ENCODE assay signal across 8 cellular contexts in the genomic region with DNA sequence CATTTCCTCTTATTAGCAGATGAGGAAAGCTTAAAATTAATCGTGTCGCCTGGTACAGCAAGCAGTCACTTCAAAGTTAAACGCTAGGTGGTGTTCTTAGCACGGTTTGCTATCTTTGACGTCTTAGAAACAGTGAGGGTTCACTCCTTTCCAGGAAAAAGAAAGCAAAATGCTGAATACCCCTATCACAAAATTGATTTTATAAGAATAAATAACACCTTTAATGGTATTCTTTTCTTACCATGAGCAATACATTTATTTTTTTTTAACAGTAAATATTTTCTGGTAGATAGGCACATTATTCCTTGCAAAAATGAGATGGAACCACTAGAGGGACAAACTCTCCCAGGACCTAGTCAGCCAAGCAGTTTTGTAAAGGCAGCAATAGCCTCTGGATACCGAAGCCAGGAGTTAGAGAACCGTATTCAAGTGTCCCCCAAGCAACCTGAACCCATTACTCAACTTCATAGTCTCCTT.
DNase-seq lines count a peak whose midpoint lies in the region; ATAC-seq, FAIRE-seq and TF ChIP-seq lines count a peak whose summit lies in the region.

No MANE protein-coding gene starts in this region.

- intact Hi-C loops in endothelial cell of umbilical vein (cut with micrococcal nuclease) = loop anchor here (1.0 to 10.0 kb wide), 10 partner anchors 107 to 893 kb away; a partner anchor contains a TSS

- CTCF ChIA-PET in endothelial cell of umbilical vein (lab: Charles Lee) = interaction anchor here (0.6 to 4.4 kb wide), 71 partner anchors 10 to 1865 kb away, joined by 3 to 85 read pairs (median 4); a partner anchor contains a TSS

- H4K20me1 ChIP-seq in Karpas-422 (ENCODE audit: insufficient read depth, low read depth, low read length) = no peaks in the 10 kb centered on the region
- H4K20me1 ChIP-seq in endothelial cell of umbilical vein (replicated peaks; ENCODE audit: control insufficient read depth, extremely low read depth, insufficient read depth, low read length) = no peaks in the 10 kb centered on the region

- no peaks in the 10 kb centered on the region for H3K27me3 ChIP-seq in Karpas-422 (ENCODE audit: low read length)
- peaks cover 0 to 2% of the 10 kb centered on the region in 2 experiments for H3K27me3 ChIP-seq in endothelial cell of umbilical vein (ENCODE audit: control insufficient read depth in 2 of 2, insufficient read depth in 2 of 2, low read length in 2 of 2)

- H3K4me3 ChIP-seq in Karpas-422 (ENCODE audit: low read length) (no peak overlapping the region), endothelial cell of umbilical vein (replicated peaks in 1 of 3; ENCODE audit: insufficient read depth in 1 of 3, low read depth in 1 of 3, low read length in 3 of 3) (no peak overlapping the region)

- no peaks in the 10 kb centered on the region for H3K4me1 ChIP-seq in Karpas-422 (ENCODE audit: low read length)
- H3K4me1 ChIP-seq in endothelial cell of umbilical vein (ENCODE audit: control insufficient read depth, extremely low read depth, insufficient read depth, low read length) = no peaks in the 10 kb centered on the region

- ATAC-seq in GM19372 (IDR thresholded peaks at IDR 0.05; ENCODE audit: low read depth, unreplicated experiment) = peak; percentile 80
- no peak for ATAC-seq in GM21381 (IDR thresholded peaks at IDR 0.05; ENCODE audit: unreplicated experiment)

- H2AFZ ChIP-seq in Karpas-422 (ENCODE audit: low read length) (no peak overlapping the region), endothelial cell of umbilical vein (ENCODE audit: low read depth, low read length) (peak overlapping the region; percentile 1)

- no peaks in the 10 kb centered on the region for H3K9me1 ChIP-seq in endothelial cell of umbilical vein (replicated peaks; ENCODE audit: control insufficient read depth, extremely low read depth, insufficient read depth, low read length)

- H3K4me3 Mint-ChIP-seq in activated naive CD8-positive, alpha-beta T cell treated with anti-CD3 and anti-CD28 coated beads for 36 hours = no peak overlapping the region

- H3K4me2 ChIP-seq in Karpas-422 (ENCODE audit: low read depth, low read length, poor library complexity, severe bottlenecking) = no peak overlapping the region
- peak overlapping the region; percentile 50 for H3K4me2 ChIP-seq in endothelial cell of umbilical vein (ENCODE audit: insufficient read depth, low read length)

- H3K9me3 ChIP-seq in Karpas-422 (ENCODE audit: low read length) = no peaks in the 10 kb centered on the region
- H3K9me3 ChIP-seq in endothelial cell of umbilical vein (replicated peaks; ENCODE audit: control insufficient read depth, insufficient read depth, low read length) = no peaks in the 10 kb centered on the region

- DNase-seq in D341Med (ENCODE audit: low spot score) (peak; percentile 61), Karpas-422 (peak; percentile 82), RCC 7860 (ENCODE audit: low spot score) (peak; percentile 52), endothelial cell of umbilical vein (ENCODE audit: low read depth, low spot score) (peak; percentile 77), myocyte (ENCODE audit: low read depth) (peak; percentile 71)
- DNase-seq in activated naive CD8-positive, alpha-beta T cell treated with anti-CD3 and anti-CD28 coated beads for 36 hours = no peak

- POLR2A ChIA-PET in endothelial cell of umbilical vein (lab: Charles Lee) = interaction anchor here (0.6 kb wide), 1 partner anchor 883 kb away, joined by 5 read pairs; no protein-coding TSS in a partner anchor

- TF ChIP-seq POLR2A in endothelial cell of umbilical vein (IDR thresholded peaks at IDR 0.05; ENCODE audit: low read depth, low read length) = no peak

- no peaks in the 10 kb centered on the region for H3K79me2 ChIP-seq in Karpas-422 (ENCODE audit: low read length)
- no peaks in the 10 kb centered on the region for H3K79me2 ChIP-seq in endothelial cell of umbilical vein (ENCODE audit: control insufficient read depth, insufficient read depth, low read length)

- H3K4me1 Mint-ChIP-seq in activated naive CD8-positive, alpha-beta T cell treated with anti-CD3 and anti-CD28 coated beads for 36 hours = peaks cover 5% of the 10 kb centered on the region

- TF ChIP-seq CTCF in endothelial cell of umbilical vein (IDR thresholded peaks at IDR 0.05; ENCODE audit: extremely low read depth in 1 of 2, insufficient read depth in 1 of 2, low read depth in 1 of 2, low read length in 2 of 2) = peak; percentile 46 to 52

- no peaks in the 10 kb centered on the region for H3K9me3 Mint-ChIP-seq in activated naive CD8-positive, alpha-beta T cell treated with anti-CD3 and anti-CD28 coated beads for 36 hours

- no TSS peak for BruUV-seq in endothelial cell of umbilical vein (replicated peaks; lab: Mats Ljungman, UMichigan)

- peaks cover 28% of the 10 kb centered on the region for H3K27me3 Mint-ChIP-seq in activated naive CD8-positive, alpha-beta T cell treated with anti-CD3 and anti-CD28 coated beads for 36 hours

- dilution Hi-C loops in endothelial cell of umbilical vein (cut with MboI; ENCODE audit: extremely low pct_ligation_motif_present, low sequenced_read_pairs) = no loop called here

- FAIRE-seq in RCC 7860 (lab: Jason Lieb, UNC) (peak; percentile 46), endothelial cell of umbilical vein (lab: Jason Lieb, UNC) (peak; percentile 85)

- H3K9ac ChIP-seq in Karpas-422 (ENCODE audit: low read length) = no peak overlapping the region
- H3K9ac ChIP-seq in endothelial cell of umbilical vein (replicated peaks; ENCODE audit: extremely low read depth, insufficient read depth, low read length) = no peak overlapping the region

- H3K27ac Mint-ChIP-seq in activated naive CD8-positive, alpha-beta T cell treated with anti-CD3 and anti-CD28 coated beads for 36 hours = no peak overlapping the region

- H3K27ac ChIP-seq in Karpas-422 (ENCODE audit: low read length) = no peak overlapping the region
- H3K27ac ChIP-seq in endothelial cell of umbilical vein (ENCODE audit: insufficient read depth, low read depth, low read length) = no peak overlapping the region

- H3K36me3 ChIP-seq in Karpas-422 (ENCODE audit: insufficient read depth, low read length) (no peaks in the 10 kb centered on the region), endothelial cell of umbilical vein (ENCODE audit: control insufficient read depth in 2 of 2, extremely low read depth in 1 of 2, insufficient read depth in 2 of 2, low read length in 2 of 2) (no peaks in the 10 kb centered on the region)

- H3K36me3 Mint-ChIP-seq in activated naive CD8-positive, alpha-beta T cell treated with anti-CD3 and anti-CD28 coated beads for 36 hours = no peaks in the 10 kb centered on the region

- H3K9me2 ChIP-seq in Karpas-422 (replicated peaks; ENCODE audit: insufficient read depth, low read length) = no peaks in the 10 kb centered on the region

TF ChIP-seq in endothelial cell of umbilical vein, 7 proteins besides CTCF, POLR2A, EP300 and RAD21:
- no peak for TF ChIP-seq FOS (IDR thresholded peaks at IDR 0.05; ENCODE audit: borderline replicate concordance, insufficient read depth, low read length)
